ENCODE assay signal across 1 cellular context in genomic region chr13:78610381-78610883, GRCh38.
TF ChIP-seq lines count a peak whose summit lies in the region.

No MANE protein-coding gene starts in this region.

TF ChIP-seq in GM12878, 131 proteins besides CTCF, POLR2A, EP300 and RAD21:
- no peak for TF ChIP-seq EED (IDR thresholded peaks at IDR 0.05; ENCODE audit: low read depth)
- TF ChIP-seq JUNB (IDR thresholded peaks at IDR 0.05): peak; percentile 42
